In genomic region chr1:175433586-175434267, GRCh38 we compare ENCODE assay signal across 22 cellular contexts.
"Had no signal": no experiment of that assay in that cellular context is flagged by ENCODE, and none has a peak within 500 bp of the region (broad histone marks: within the 10 kb centered on the region; RNA-seq: fewer than 3 reads in every experiment).

No MANE protein-coding gene starts in this region.

- H3K27ac Mint-ChIP-seq: dendritic cell treated with granulocyte-macrophage colony-stimulating factor and Interleukin-4, amounts not matched to agents 40 ng/mL and 50 ng/mL, for 4 days; effector memory CD8-positive, alpha-beta T cell; mesothelial cell of epicardium; natural killer cell; neural progenitor cell; progenitor cell of endocrine pancreas; stimulated activated memory B cell treated with anti-CD40 and anti-IgM and Interleukin-4, amounts not matched to agents 10 μg/mL and 1 μg/mL and 100 μg/mL, for 72 hours; stimulated activated naive CD8-positive, alpha-beta T cell treated with anti-CD3 and anti-CD28 coated beads, Interleukin-15, amount 100 ng/mL, for 72 hours had no signal

- H3K9ac ChIP-seq: neural progenitor cell had no signal

- DNase-seq: effector memory CD8-positive, alpha-beta T cell; gastrocnemius medialis; heart right ventricle; hypothalamus; kidney glomerular epithelial cell; mammary epithelial cell; natural killer cell; nucleus accumbens; ovary; stimulated activated CD4-positive, alpha-beta T cell treated with anti-CD3 and anti-CD28 coated beads, Interleukin-4, amount 100 ng/mL, for 24 hours; stimulated activated naive CD8-positive, alpha-beta T cell treated with anti-CD3 and anti-CD28 coated beads, Interleukin-15, amount 100 ng/mL, for 72 hours; transverse colon had no signal

- H3K4me3 Mint-ChIP-seq: dendritic cell treated with granulocyte-macrophage colony-stimulating factor and Interleukin-4, amounts not matched to agents 40 ng/mL and 50 ng/mL, for 4 days; effector memory CD8-positive, alpha-beta T cell; mesothelial cell of epicardium; natural killer cell; neural progenitor cell; stimulated activated memory B cell treated with anti-CD40 and anti-IgM and Interleukin-4, amounts not matched to agents 10 μg/mL and 1 μg/mL and 100 μg/mL, for 72 hours; stimulated activated naive CD8-positive, alpha-beta T cell treated with anti-CD3 and anti-CD28 coated beads, Interleukin-15, amount 100 ng/mL, for 72 hours had no signal

- H3K4me3 ChIP-seq: esophagus muscularis mucosa, gastrocnemius medialis, heart right ventricle, neural progenitor cell, ovary, right lobe of liver, thoracic aorta, transverse colon had no signal

- ATAC-seq: effector memory CD8-positive, alpha-beta T cell; gastrocnemius medialis; heart right ventricle; left lobe of liver; natural killer cell; stimulated activated memory B cell treated with anti-CD40 and anti-IgM and Interleukin-4, amounts not matched to agents 10 μg/mL and 1 μg/mL and 100 μg/mL, for 72 hours; stimulated activated naive CD8-positive, alpha-beta T cell treated with anti-CD3 and anti-CD28 coated beads, Interleukin-15, amount 100 ng/mL, for 72 hours had no signal

- H3K9me3 Mint-ChIP-seq: dendritic cell treated with granulocyte-macrophage colony-stimulating factor and Interleukin-4, amounts not matched to agents 40 ng/mL and 50 ng/mL, for 4 days; effector memory CD8-positive, alpha-beta T cell; stimulated activated memory B cell treated with anti-CD40 and anti-IgM and Interleukin-4, amounts not matched to agents 10 μg/mL and 1 μg/mL and 100 μg/mL, for 72 hours had no signal

- H3K36me3 ChIP-seq: esophagus muscularis mucosa, gastrocnemius medialis, heart right ventricle, neural progenitor cell, ovary, right lobe of liver, thoracic aorta, transverse colon had no signal

- H3K36me3 Mint-ChIP-seq: mesothelial cell of epicardium, natural killer cell, neural progenitor cell had no signal

- H3K27me3 Mint-ChIP-seq: dendritic cell treated with granulocyte-macrophage colony-stimulating factor and Interleukin-4, amounts not matched to agents 40 ng/mL and 50 ng/mL, for 4 days had no signal

- H3K4me1 Mint-ChIP-seq: mesothelial cell of epicardium; natural killer cell; neural progenitor cell; stimulated activated memory B cell treated with anti-CD40 and anti-IgM and Interleukin-4, amounts not matched to agents 10 μg/mL and 1 μg/mL and 100 μg/mL, for 72 hours; stimulated activated naive CD8-positive, alpha-beta T cell treated with anti-CD3 and anti-CD28 coated beads, Interleukin-15, amount 100 ng/mL, for 72 hours had no signal

- H3K27ac ChIP-seq: epithelial cell of prostate, esophagus muscularis mucosa, gastrocnemius medialis, heart right ventricle, neural progenitor cell, ovary, right lobe of liver, thoracic aorta, transverse colon had no signal

- H3K4me2 ChIP-seq: neural progenitor cell had no signal

- H3K4me1 ChIP-seq: esophagus muscularis mucosa, gastrocnemius medialis, heart right ventricle, neural progenitor cell, right lobe of liver, transverse colon had no signal

- H3K27me3 ChIP-seq: gastrocnemius medialis, ovary, right lobe of liver, transverse colon had no signal

- H3K9me3 ChIP-seq: esophagus muscularis mucosa, gastrocnemius medialis, heart right ventricle, ovary, right lobe of liver, thoracic aorta, transverse colon had no signal
